In the genomic region with DNA sequence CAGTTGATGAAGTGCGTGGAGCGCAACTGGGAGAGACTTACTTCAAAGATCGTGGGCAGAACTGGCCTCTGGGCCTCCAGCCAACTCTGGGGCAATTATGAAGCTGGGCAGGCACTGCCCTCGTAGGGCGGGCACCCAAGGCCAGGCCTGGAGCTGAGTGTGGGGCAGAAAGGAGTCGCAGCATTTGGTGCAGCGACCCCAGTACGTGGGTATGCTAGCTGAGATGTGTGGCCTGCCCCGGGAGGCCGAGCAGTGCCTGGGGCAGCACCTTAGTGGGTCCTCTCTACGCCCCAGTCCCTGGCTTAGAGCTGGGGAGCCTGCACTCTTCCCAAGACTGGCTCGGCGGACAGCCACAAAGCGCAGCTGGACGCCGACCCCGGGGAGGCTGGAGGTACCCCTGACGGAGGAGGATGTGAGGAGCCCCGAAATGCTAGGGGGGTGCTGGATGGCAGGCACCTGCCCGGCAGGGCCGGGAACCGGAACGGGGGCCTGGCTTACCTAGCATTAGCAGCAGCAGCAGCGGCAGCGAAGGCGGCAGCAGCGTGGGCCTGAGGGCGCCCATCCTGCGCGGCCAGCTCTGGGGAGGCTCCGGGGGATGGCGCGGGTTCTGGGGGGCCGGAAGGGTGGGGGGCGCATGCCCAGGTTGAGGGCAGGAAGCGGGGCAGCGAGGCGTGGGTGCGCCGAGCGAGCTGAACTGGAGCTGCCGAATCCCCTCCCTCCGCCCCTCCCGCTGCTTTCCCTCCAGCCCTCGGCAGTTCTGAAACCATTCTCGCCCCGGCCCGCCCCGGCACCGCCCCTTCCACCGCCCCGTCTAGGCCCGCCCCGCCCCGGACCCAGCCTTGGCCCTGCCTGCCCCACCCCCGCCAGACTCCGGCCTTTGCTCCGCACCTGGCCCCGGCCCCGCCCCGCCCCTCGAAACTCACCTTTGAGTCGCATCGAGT, we compare ENCODE assay signal across 8 cellular contexts. TPM values are rescaled to one million over a fixed set of nuclear protein-coding genes. Genes with fewer than 3 reads are reported as not detected.
A peak's percentile ranks its signal among the peaks of the same experiment; 100 is the strongest.
DNase-seq lines count a peak whose midpoint lies in the region; ATAC-seq lines count a peak whose summit lies in the region.

A gene with protein sequence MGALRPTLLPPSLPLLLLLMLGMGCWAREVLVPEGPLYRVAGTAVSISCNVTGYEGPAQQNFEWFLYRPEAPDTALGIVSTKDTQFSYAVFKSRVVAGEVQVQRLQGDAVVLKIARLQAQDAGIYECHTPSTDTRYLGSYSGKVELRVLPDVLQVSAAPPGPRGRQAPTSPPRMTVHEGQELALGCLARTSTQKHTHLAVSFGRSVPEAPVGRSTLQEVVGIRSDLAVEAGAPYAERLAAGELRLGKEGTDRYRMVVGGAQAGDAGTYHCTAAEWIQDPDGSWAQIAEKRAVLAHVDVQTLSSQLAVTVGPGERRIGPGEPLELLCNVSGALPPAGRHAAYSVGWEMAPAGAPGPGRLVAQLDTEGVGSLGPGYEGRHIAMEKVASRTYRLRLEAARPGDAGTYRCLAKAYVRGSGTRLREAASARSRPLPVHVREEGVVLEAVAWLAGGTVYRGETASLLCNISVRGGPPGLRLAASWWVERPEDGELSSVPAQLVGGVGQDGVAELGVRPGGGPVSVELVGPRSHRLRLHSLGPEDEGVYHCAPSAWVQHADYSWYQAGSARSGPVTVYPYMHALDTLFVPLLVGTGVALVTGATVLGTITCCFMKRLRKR (minus strand): TSS at position 709 of the 941 bp plus-strand sequence. CDS start 147 bp downstream, at position 562.

- ATAC-seq in GM19043 (IDR thresholded peaks at IDR 0.05; ENCODE audit: low read depth, unreplicated experiment) (peak; percentile 45), HG03354 (IDR thresholded peaks at IDR 0.05; ENCODE audit: poor library complexity, severe bottlenecking, unreplicated experiment) (peak; percentile 54)

- no peak within 1 kb of the TSS for H2BK120ac ChIP-seq in mesenchymal stem cell (ENCODE audit: low read depth, low read length)

- no peak within 1 kb of the TSS for H4K91ac ChIP-seq in mesenchymal stem cell (ENCODE audit: low read length)

- H3K4me3 ChIP-seq in mesenchymal stem cell (ENCODE audit: insufficient read depth in 1 of 2, low read depth in 1 of 2, low read length in 2 of 2): peak within 1 kb of the TSS; percentile 73 to 84

- H2AK5ac ChIP-seq in mesenchymal stem cell (ENCODE audit: low read length, severe bottlenecking): no peak within 1 kb of the TSS

- DNase-seq in AG08396 (ENCODE audit: low spot score): peak; percentile 92
- DNase-seq in NCI-H82 (lab: John Stamatoyannopoulos, UW): peak; percentile 97
- peak; percentile 88 to 93 for DNase-seq in activated CD8-positive, alpha-beta memory T cell treated with anti-CD3 and anti-CD28 coated beads for 1 hour (ENCODE audit: extremely low read depth in 1 of 2, low read depth in 1 of 2)
- DNase-seq in effector CD8-positive, alpha-beta T cell (lab: John Stamatoyannopoulos, UW): peak; percentile 100
- peak; percentile 83 for DNase-seq in mesenchymal stem cell
- DNase-seq in stimulated activated CD8-positive, alpha-beta memory T cell treated with anti-CD3 and anti-CD28 coated beads, Interleukin-12 subunit alpha, Interleukin-12 subunit beta, amount 100 ng/mL, for 4 hours (ENCODE audit: low read depth): peak; percentile 86

- peak within 1 kb of the TSS in 1 of 2 experiments; percentile 2 for H3K4ac ChIP-seq in mesenchymal stem cell (ENCODE audit: low read depth in 1 of 2, low read length in 2 of 2)

- peak within 1 kb of the TSS in 1 of 2 experiments; percentile 40 for H2BK12ac ChIP-seq in mesenchymal stem cell (ENCODE audit: low read length in 2 of 2)

- no peak within 1 kb of the TSS for H2BK5ac ChIP-seq in mesenchymal stem cell (ENCODE audit: low read depth, low read length, poor library complexity, severe bottlenecking)

- peaks cover 39% of the 10 kb centered on the region for H3K4me1 ChIP-seq in mesenchymal stem cell (ENCODE audit: control insufficient read depth, insufficient read depth, low read depth, low read length)

- 22% methylated on average over 29 of the region's 64 CpGs for WGBS in mesenchymal stem cell

- H2BK15ac ChIP-seq in mesenchymal stem cell (ENCODE audit: low read depth, poor library complexity, severe bottlenecking): no peak within 1 kb of the TSS

- no peak within 1 kb of the TSS for H3K14ac ChIP-seq in mesenchymal stem cell (ENCODE audit: low read length in 2 of 2)

- peak within 1 kb of the TSS; percentile 90 for H3K9ac ChIP-seq in mesenchymal stem cell (ENCODE audit: low read length)

- H3K18ac ChIP-seq in mesenchymal stem cell (ENCODE audit: low read depth in 1 of 2, low read length in 2 of 2): peak within 1 kb of the TSS in 1 of 2 experiments; percentile 59

- H3K27ac ChIP-seq in mesenchymal stem cell (ENCODE audit: low read length, poor library complexity, severe bottlenecking): no peak within 1 kb of the TSS

- H3K23ac ChIP-seq in mesenchymal stem cell (ENCODE audit: low read length in 2 of 2): peak within 1 kb of the TSS in 1 of 2 experiments; percentile 63

- H4K8ac ChIP-seq in mesenchymal stem cell (ENCODE audit: low read length): peak within 1 kb of the TSS; percentile 33

- peaks cover 5 to 20% of the 10 kb centered on the region in 2 experiments for H3K36me3 ChIP-seq in mesenchymal stem cell (ENCODE audit: control insufficient read depth in 1 of 2, insufficient read depth in 2 of 2, low read depth in 1 of 2, low read length in 2 of 2)

- H3K4me2 ChIP-seq in mesenchymal stem cell (ENCODE audit: low read length, poor library complexity, severe bottlenecking): peak within 1 kb of the TSS; percentile 94

- no peaks in the 10 kb centered on the region for H3K9me3 ChIP-seq in mesenchymal stem cell (ENCODE audit: control insufficient read depth, low read length)

- peaks cover 0 to 4% of the 10 kb centered on the region in 2 experiments for H3K27me3 ChIP-seq in mesenchymal stem cell (ENCODE audit: control insufficient read depth in 1 of 2, insufficient read depth in 1 of 2, low read length in 2 of 2)

- H3K79me1 ChIP-seq in mesenchymal stem cell (replicated peaks; ENCODE audit: low read length, poor library complexity, severe bottlenecking): peaks cover 16% of the 10 kb centered on the region

- H2AFZ ChIP-seq in mesenchymal stem cell (ENCODE audit: low read depth, low read length): peak within 1 kb of the TSS; percentile 70

RNA-seq across cellular contexts. Expression of the gene that starts here (rescaled TPM):
- polyA plus RNA-seq in mesenchymal stem cell (2013, experiment 1 of 2): 10.7 TPM
- polyA plus RNA-seq in mesenchymal stem cell (2013, experiment 2 of 2): 10.8 TPM
